In the genomic region with DNA sequence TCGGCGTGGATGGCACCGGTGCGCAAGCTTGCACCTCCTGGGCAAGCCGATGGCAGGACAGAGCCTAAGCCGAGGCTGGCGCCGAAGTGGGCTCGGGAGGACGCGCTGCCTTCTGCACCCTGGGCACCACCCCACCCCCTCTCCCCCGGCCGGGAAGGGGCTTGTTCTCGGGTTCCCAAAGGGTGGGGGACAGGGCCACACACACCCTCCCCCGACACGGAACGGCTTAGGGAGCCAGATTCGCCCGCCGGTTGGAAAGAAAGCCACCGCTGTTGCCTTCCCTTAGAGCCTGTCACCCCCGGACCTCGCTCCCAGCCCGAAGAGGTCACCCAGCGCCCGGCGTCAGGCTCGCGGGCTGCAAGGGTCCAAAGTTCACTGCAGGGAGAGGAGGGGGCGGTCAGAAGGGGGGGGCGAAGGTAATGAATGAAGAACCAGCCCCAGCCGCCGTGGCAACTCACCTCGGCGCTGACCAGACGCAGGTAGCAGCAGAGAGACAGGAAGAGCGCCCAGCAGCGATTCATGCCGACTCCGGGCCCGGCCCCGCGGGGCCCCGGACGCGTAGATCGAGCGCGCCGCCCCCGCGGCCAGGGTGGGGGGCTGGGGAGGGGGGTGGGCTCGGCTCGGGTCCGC, we compare ENCODE assay signal across 11 cellular contexts. TPM values are rescaled to one million over a fixed set of nuclear protein-coding genes. Genes with fewer than 3 reads are reported as not detected.
DNase-seq lines count a peak whose midpoint lies in the region; ATAC-seq, FAIRE-seq and TF ChIP-seq lines count a peak whose summit lies in the region.
"Had no signal": no experiment of that assay in that cellular context is flagged by ENCODE, and none has a peak within 500 bp of the region (broad histone marks: within the 10 kb centered on the region; RNA-seq: fewer than 3 reads in every experiment).

No MANE protein-coding gene starts in this region.

- peaks cover 16% of the 10 kb centered on the region for H3K4me1 Mint-ChIP-seq in astrocyte (ENCODE audit: low read depth, unreplicated experiment)

- H3K27ac ChIP-seq in astrocyte (ENCODE audit: low read depth, low read length) (no peak overlapping the region), testis (peak overlapping the region; percentile 26 to 42)
- H3K27ac ChIP-seq: BLaER1 had no signal

- peaks cover 2% of the 10 kb centered on the region for H3K36me3 Mint-ChIP-seq in astrocyte (ENCODE audit: low read depth, unreplicated experiment)

- H3K27me3 ChIP-seq in astrocyte (ENCODE audit: insufficient read depth, low read length) (peaks cover 46% of the 10 kb centered on the region), testis (no peaks in the 10 kb centered on the region)

- H3K27ac Mint-ChIP-seq in astrocyte (ENCODE audit: unreplicated experiment), result no peak overlapping the region

- no peaks in the 10 kb centered on the region for H3K79me2 ChIP-seq in astrocyte (ENCODE audit: insufficient read depth, low read length)

- H3K9me3 ChIP-seq in astrocyte (ENCODE audit: insufficient read depth, low read depth, low read length) (no peaks in the 10 kb centered on the region), testis (no peaks in the 10 kb centered on the region)

- H2AFZ ChIP-seq in astrocyte (ENCODE audit: low read depth, low read length), result peak overlapping the region; percentile 41

- H3K4me1 ChIP-seq in astrocyte (ENCODE audit: insufficient read depth, low read length) (peaks cover 12% of the 10 kb centered on the region), testis (peaks cover 15% of the 10 kb centered on the region)

- no peak for FAIRE-seq in astrocyte (lab: Jason Lieb, UNC)

- peak overlapping the region; percentile 86 for H3K4me3 Mint-ChIP-seq in astrocyte (ENCODE audit: unreplicated experiment)

- H3K36me3 ChIP-seq in astrocyte (ENCODE audit: insufficient read depth, low read length) (no peaks in the 10 kb centered on the region), testis (ENCODE audit: low read depth, missing control alignments) (no peaks in the 10 kb centered on the region)
- H3K36me3 ChIP-seq: BLaER1 had no signal

- no peak for ATAC-seq in GM18498 (IDR thresholded peaks at IDR 0.05; ENCODE audit: unreplicated experiment)

- peak overlapping the region; percentile 62 for H3K4me2 ChIP-seq in astrocyte (ENCODE audit: low read length)

- TF ChIP-seq POLR2A in testis (IDR thresholded peaks at IDR 0.05), result no peak

- 0% methylated on average over 21 of the region's 55 CpGs; no CpG with 5 or more reads in 1 of the 2 donors for WGBS in testis, 2 donors

- peak; percentile 21 for DNase-seq in NCI-H2171 treated with DMSO at 0.1 percent for 48 hours (lab: John Stamatoyannopoulos, UW)
- no peak for DNase-seq in NCI-H2171 (lab: John Stamatoyannopoulos, UW)
- DNase-seq in astrocyte (ENCODE audit: low read depth), result no peak
- DNase-seq in left kidney (ENCODE audit: low read depth, low spot score), result peak; percentile 55
- DNase-seq in testis, result no peak
- DNase-seq in RKO (ENCODE audit: low spot score), result no peak
- no peak for DNase-seq in MV-4-11 (lab: John Stamatoyannopoulos, UW)
- DNase-seq: kidney glomerular epithelial cell had no signal

- H3K4me3 ChIP-seq in astrocyte (ENCODE audit: insufficient read depth, low read depth, low read length) (peak overlapping the region; percentile 10), testis (peak overlapping the region; percentile 53 to 55)

- H3K9me3 Mint-ChIP-seq in astrocyte (ENCODE audit: unreplicated experiment), result no peaks in the 10 kb centered on the region

- no peak for TF ChIP-seq CTCF in astrocyte (IDR thresholded peaks at IDR 0.05; ENCODE audit: insufficient read depth, low read depth, low read length)
- TF ChIP-seq CTCF in testis (IDR thresholded peaks at IDR 0.05), result no peak

- H3K27me3 Mint-ChIP-seq in astrocyte (ENCODE audit: low read depth, unreplicated experiment), result peaks cover 14% of the 10 kb centered on the region

- intact Hi-C loops in testis (cut with DNase I; ENCODE audit: low total_unique reads), result no loop called here

- H3K9ac ChIP-seq in astrocyte (ENCODE audit: low read length), result no peak overlapping the region
- H3K9ac ChIP-seq: BLaER1 had no signal

- peaks cover 4% of the 10 kb centered on the region for H4K20me1 ChIP-seq in astrocyte (ENCODE audit: insufficient read depth, low read length)

RNA-seq across cellular contexts. Expression of a gene that starts 1.2 kb away (rescaled TPM):
- total RNA-seq in astrocyte, result 17.0 and 27.3 TPM in 2 replicates
- total RNA-seq in testis, result 10 to 100 TPM in 1 of 2 donors, 1 to 10 TPM in 1; 9.8 to 13.3 TPM
- polyA plus RNA-seq in testis (ENCODE audit: insufficient read depth, low read depth, low replicate concordance), result 7.7 TPM
- total RNA-seq: NCI-H460 had no signal

Comparison
In these comparisons a context has a peak if more than half of its experiments do, and no peak if none do; other contexts are left out.
1. DNase-seq: peak in NCI-H2171 treated with DMSO at 0.1 percent for 48 hours (single experiment) and left kidney (single experiment); none in NCI-H2171 (single experiment), astrocyte (single experiment), testis (single experiment), RKO (single experiment) and MV-4-11 (single experiment).